In genomic region chr3:18445421-18446066, GRCh38 we compare ENCODE assay signal across 8 cellular contexts. TPM values are rescaled to one million over a fixed set of nuclear protein-coding genes. Genes with fewer than 3 reads are reported as not detected.
DNase-seq lines count a peak whose midpoint lies in the region; FAIRE-seq and TF ChIP-seq lines count a peak whose summit lies in the region.

No MANE protein-coding gene starts in this region.

- peaks cover 6% of the 10 kb centered on the region; the same call in 1 of the 2 replicates for H3K36me3 Mint-ChIP-seq in HFFc6 (ENCODE audit: low read depth)

- peak overlapping the region; percentile 77 for H3K4me3 ChIP-seq in SJCRH30
- H3K4me3 ChIP-seq in kidney (ENCODE audit: low read length in 2 of 2): peak overlapping the region in 1 of 2 donors; percentile 56

- FAIRE-seq in kidney (lab: Jason Lieb, UNC): no peak

- H3K4me1 ChIP-seq in SJCRH30: no peaks in the 10 kb centered on the region
- H3K4me1 ChIP-seq in kidney (ENCODE audit: control insufficient read depth in 1 of 2, insufficient read depth in 1 of 2, low read depth in 1 of 2, low read length in 2 of 2): peaks cover 13 to 16% of the 10 kb centered on the region in 2 donors

- DNase-seq in Daoy (ENCODE audit: low read depth) (peak; percentile 2), HFFc6 (no peak), SJCRH30 (peak in 1 of 2 experiments; percentile 13), kidney (no peak), NCI-H226 (no peak), NCI-H2196 treated with DMSO at 0.1 percent for 48 hours (lab: John Stamatoyannopoulos, UW; ENCODE audit: unreplicated experiment) (no peak)
- peak; percentile 73 for DNase-seq in activated naive CD4-positive, alpha-beta T cell treated with anti-CD3 and anti-CD28 coated beads, Interleukin-2, amount 50 U/mL, for 16 hours
- peak; percentile 55 for DNase-seq in stimulated activated CD4-positive, alpha-beta T cell treated with anti-CD3 and anti-CD28 coated beads, Interleukin-2, amount 100 ng/mL, for 4 hours (ENCODE audit: low read depth)

- H3K9ac ChIP-seq in kidney (ENCODE audit: low read length in 2 of 2): peak overlapping the region in 1 of 2 donors; percentile 43

- H3K9me3 Mint-ChIP-seq in HFFc6: peaks cover 8% of the 10 kb centered on the region

- no peak for TF ChIP-seq CTCF in HFFc6 (IDR thresholded peaks at IDR 0.05)
- TF ChIP-seq CTCF in kidney (IDR thresholded peaks at IDR 0.05; ENCODE audit: borderline replicate concordance, extremely low read depth, insufficient read depth): peak; percentile 8

- intact Hi-C loops in kidney (cut with DNase I): no loop called here

- 0 out of 2 replicates have a peak overlapping the region, but pooled peaks have one; percentile 43 for H3K4me3 Mint-ChIP-seq in HFFc6

- no peaks in the 10 kb centered on the region for H3K36me3 ChIP-seq in SJCRH30
- H3K36me3 ChIP-seq in kidney (ENCODE audit: control insufficient read depth in 1 of 2, insufficient read depth in 2 of 2, low read length in 2 of 2): no peaks in the 10 kb centered on the region

- H3K27ac ChIP-seq in SJCRH30 (no peak overlapping the region), kidney (ENCODE audit: low read depth in 2 of 2, low read length in 2 of 2) (no peak overlapping the region)

- H3K9me3 ChIP-seq in SJCRH30 (replicated peaks): no peaks in the 10 kb centered on the region
- H3K9me3 ChIP-seq in kidney (ENCODE audit: control insufficient read depth in 1 of 2, low read length in 2 of 2): no peaks in the 10 kb centered on the region

- H3K27me3 Mint-ChIP-seq in HFFc6 (ENCODE audit: insufficient read depth): peaks cover 22% of the 10 kb centered on the region

- no peak overlapping the region for H3K27ac Mint-ChIP-seq in HFFc6

- peaks cover 5% of the 10 kb centered on the region for H3K4me1 Mint-ChIP-seq in HFFc6 (ENCODE audit: low read depth)

- H3K27me3 ChIP-seq in SJCRH30: no peaks in the 10 kb centered on the region

RNA-seq across cellular contexts. Expression of gene SATB1, which starts 20.4 kb away (rescaled TPM):
- 12.6 and 15.4 TPM in 2 replicates for total RNA-seq in Daoy (2014; rRNA removed; shearing (Covaris generic))
- 1 to 10 TPM; 1.5 to 4.9 (median 2.3) TPM for total RNA-seq in HFFc6 (2021; fragmentation: NEBNext Ultra II Directional; extraction: Animal tissue kit (Norgen Biotek cat#: 25700))
- total RNA-seq in SJCRH30 (2014; rRNA removed; shearing (Covaris generic)): 11.5 and 17.1 TPM in 2 replicates
- 22.2 TPM for total RNA-seq in kidney
- polyA plus RNA-seq in kidney (ENCODE audit: insufficient read depth, low read depth, low replicate concordance): 6.2 TPM

Comparison
In these comparisons a context has a peak if more than half of its experiments do, and no peak if none do; other contexts are left out.
1. DNase-seq: peak in Daoy (single experiment), activated naive CD4-positive, alpha-beta T cell treated with anti-CD3 and anti-CD28 coated beads, Interleukin-2, amount 50 U/mL, for 16 hours (single experiment) and stimulated activated CD4-positive, alpha-beta T cell treated with anti-CD3 and anti-CD28 coated beads, Interleukin-2, amount 100 ng/mL, for 4 hours (single experiment); none in HFFc6 (single experiment), kidney (single experiment), NCI-H226 (single experiment) and NCI-H2196 treated with DMSO at 0.1 percent for 48 hours (single experiment).